ENCODE assay signal across 24 cellular contexts in genomic region chr7:128704909-128705308, GRCh38. TPM values are rescaled to one million over a fixed set of nuclear protein-coding genes. Genes with fewer than 3 reads are reported as not detected.
DNase-seq lines count a peak whose midpoint lies in the region; ATAC-seq, FAIRE-seq and TF ChIP-seq lines count a peak whose summit lies in the region.
"Had no signal": no experiment of that assay in that cellular context is flagged by ENCODE, and none has a peak within 500 bp of the region (broad histone marks: within the 10 kb centered on the region; RNA-seq: fewer than 3 reads in every experiment).

No MANE protein-coding gene starts in this region.

- no peaks in the 10 kb centered on the region for H3K27me3 Mint-ChIP-seq in astrocyte (ENCODE audit: low read depth, unreplicated experiment)

- ATAC-seq in left lobe of liver, result peak; percentile 16

- H3K9me3 Mint-ChIP-seq in astrocyte (ENCODE audit: unreplicated experiment), result no peaks in the 10 kb centered on the region
- H3K9me3 Mint-ChIP-seq: CD4-positive, alpha-beta memory T cell; IgD-negative memory B cell had no signal

- H3K4me3 Mint-ChIP-seq in astrocyte (ENCODE audit: unreplicated experiment), result no peak overlapping the region
- H3K4me3 Mint-ChIP-seq: IgD-negative memory B cell had no signal

- no peaks in the 10 kb centered on the region for H3K36me3 ChIP-seq in astrocyte (ENCODE audit: insufficient read depth, low read length)
- H3K36me3 ChIP-seq: BLaER1, Peyer's patch had no signal

- no peaks in the 10 kb centered on the region for H4K20me1 ChIP-seq in astrocyte (ENCODE audit: insufficient read depth, low read length)
- H4K20me1 ChIP-seq: BLaER1 had no signal

- peaks cover 24% of the 10 kb centered on the region for H3K4me1 Mint-ChIP-seq in astrocyte (ENCODE audit: low read depth, unreplicated experiment)

- peaks cover 2% of the 10 kb centered on the region for H3K36me3 Mint-ChIP-seq in astrocyte (ENCODE audit: low read depth, unreplicated experiment)
- H3K36me3 Mint-ChIP-seq: CD4-positive, alpha-beta memory T cell; IgD-negative memory B cell had no signal

- no peaks in the 10 kb centered on the region for H3K9me3 ChIP-seq in astrocyte (ENCODE audit: insufficient read depth, low read depth, low read length)
- H3K9me3 ChIP-seq: BLaER1, Peyer's patch, SK-N-SH had no signal

- DNase-seq in CD1c-positive myeloid dendritic cell (ENCODE audit: extremely low spot score), result peak; percentile 32
- DNase-seq in MV-4-11 (lab: John Stamatoyannopoulos, UW), result peak; percentile 75
- no peak for DNase-seq in astrocyte (ENCODE audit: low read depth)
- no peak for DNase-seq in left lobe of liver (ENCODE audit: low spot score)
- DNase-seq in superior temporal gyrus (ENCODE audit: extremely low spot score), result no peak
- no peak for DNase-seq in NCI-H1436 (lab: John Stamatoyannopoulos, UW)
- DNase-seq in stimulated activated CD4-positive, alpha-beta T cell treated with anti-CD3 and anti-CD28 coated beads, Interleukin-2, amount 100 ng/mL, for 24 hours, result no peak
- DNase-seq: CD4-positive, alpha-beta memory T cell; COR-L47; DMS53; HCEC 1CT; NCI-H1105 treated with DMSO at 0.1 percent for 48 hours; NCI-H1694; NCI-H2029 treated with DMSO at 0.1 percent for 48 hours; NCI-H69; OCI-M1; Peyer's patch; SHP77 treated with DMSO at 0.1 percent for 48 hours; SK-N-SH had no signal

- no peak overlapping the region for H3K27ac Mint-ChIP-seq in astrocyte (ENCODE audit: unreplicated experiment)
- H3K27ac Mint-ChIP-seq: CD4-positive, alpha-beta memory T cell; IgD-negative memory B cell had no signal

- no peak overlapping the region for H2AFZ ChIP-seq in astrocyte (ENCODE audit: low read depth, low read length)

- no peak for TF ChIP-seq CTCF in astrocyte (IDR thresholded peaks at IDR 0.05; ENCODE audit: insufficient read depth, low read depth, low read length)

- H3K27me3 ChIP-seq in astrocyte (ENCODE audit: insufficient read depth, low read length), result no peaks in the 10 kb centered on the region
- H3K27me3 ChIP-seq: BLaER1, Peyer's patch had no signal

- no peak overlapping the region for H3K27ac ChIP-seq in astrocyte (ENCODE audit: low read depth, low read length)
- H3K27ac ChIP-seq: BLaER1, Peyer's patch had no signal

- FAIRE-seq in astrocyte (lab: Jason Lieb, UNC), result peak; percentile 23
- FAIRE-seq: A204.1, G401.6, H1 had no signal

- H3K9ac ChIP-seq in astrocyte (ENCODE audit: low read length), result no peak overlapping the region
- H3K9ac ChIP-seq: BLaER1, SK-N-SH had no signal

- no peaks in the 10 kb centered on the region for H3K79me2 ChIP-seq in astrocyte (ENCODE audit: insufficient read depth, low read length)

- no peaks in the 10 kb centered on the region for H3K4me1 ChIP-seq in astrocyte (ENCODE audit: insufficient read depth, low read length)
- H3K4me1 ChIP-seq: BLaER1, Peyer's patch had no signal

- H3K4me3 ChIP-seq in astrocyte (ENCODE audit: insufficient read depth, low read depth, low read length), result no peak overlapping the region
- H3K4me3 ChIP-seq: BLaER1, Peyer's patch had no signal

- H3K4me2 ChIP-seq in astrocyte (ENCODE audit: low read length), result no peak overlapping the region
- H3K4me2 ChIP-seq: BLaER1, SK-N-SH had no signal

RNA-seq across cellular contexts. Expression of gene GARIN1A, which starts 32.8 kb away (rescaled TPM):
- 2.7 and 5.9 TPM in 2 replicates for total RNA-seq in astrocyte
- total RNA-seq in left lobe of liver, result 0.38 TPM

RNA-seq across cellular contexts. Expression of gene CALU, which starts 34.2 kb away (rescaled TPM):
- 670 and 732 TPM in 2 replicates for total RNA-seq in astrocyte
- total RNA-seq in left lobe of liver, result 27.5 TPM

Comparison
In these comparisons a context has a peak if more than half of its experiments do, and no peak if none do; other contexts are left out.
1. DNase-seq: peak in CD1c-positive myeloid dendritic cell (single experiment) and MV-4-11 (single experiment); none in astrocyte (single experiment), left lobe of liver (single experiment), superior temporal gyrus (single experiment), NCI-H1436 (single experiment) and stimulated activated CD4-positive, alpha-beta T cell treated with anti-CD3 and anti-CD28 coated beads, Interleukin-2, amount 100 ng/mL, for 24 hours (0 of 2).
2. RNA of gene CALU, which starts 34.2 kb away (total RNA-seq): 670 to 732 TPM in astrocyte; 27.5 TPM in left lobe of liver (single experiment); every median in the first group is over 10 times any median in the second.